Comparison of ENCODE assay signal across 8 cellular contexts in the genomic region with DNA sequence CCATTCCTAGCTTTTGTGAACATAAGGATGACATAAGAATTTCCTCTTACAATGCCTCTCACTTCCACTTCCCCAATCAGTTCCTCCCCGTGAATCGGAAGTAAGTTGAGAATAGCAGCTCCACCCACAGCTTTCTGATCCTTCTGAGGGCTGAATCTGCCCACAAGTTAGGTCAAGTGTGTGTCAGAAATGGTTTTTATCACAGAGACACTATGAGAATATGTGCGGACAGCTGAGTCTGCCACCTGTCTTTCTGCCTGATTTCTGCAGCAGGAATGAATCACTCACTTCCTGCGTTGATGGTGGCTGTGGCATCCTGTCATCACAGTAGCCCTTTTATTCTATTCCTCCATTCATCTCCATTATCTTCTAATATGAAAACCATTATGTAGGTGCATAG.
A peak's percentile ranks its signal among the peaks of the same experiment; 100 is the strongest.
DNase-seq lines count a peak whose midpoint lies in the region; ATAC-seq, FAIRE-seq and TF ChIP-seq lines count a peak whose summit lies in the region.

No MANE protein-coding gene starts in this region.

- H4K20me1 ChIP-seq in HepG2 (ENCODE audit: insufficient read depth, low read length), result no peaks in the 10 kb centered on the region

- ATAC-seq in GM21737 (IDR thresholded peaks at IDR 0.05; ENCODE audit: unreplicated experiment) (peak; percentile 81), HepG2 (peak; percentile 59; the same call in 2 of the 3 replicates)
- ATAC-seq in activated CD8-positive, alpha-beta T cell treated with anti-CD3 and anti-CD28 coated beads for 36 hours, result peak; percentile 92

- no peak for TF ChIP-seq POLR2A in HepG2 (IDR thresholded peaks at IDR 0.05; ENCODE audit: insufficient read depth in 1 of 2, low read depth in 2 of 2, low read length in 2 of 2)

- CTCF ChIA-PET in activated CD8-positive, alpha-beta T cell treated with anti-CD3 and anti-CD28 coated beads for 36 hours (lab: Charles Lee), result interaction anchor here (0.7 to 1.4 kb wide), 7 partner anchors 18 to 135 kb away, joined by 3 to 4 read pairs (median 3); no protein-coding TSS in a partner anchor
- CTCF ChIA-PET in HepG2 (lab: Yijun Ruan, JAX; ENCODE audit: low intra/inter-chr PET ratio, low total read pairs), result interaction anchor here (0.9 kb wide), 1 partner anchor 167 kb away, joined by 3 read pairs; no protein-coding TSS in a partner anchor

- no peak overlapping the region for H3K4me3 ChIP-seq in HepG2 (replicated peaks in 1 of 3; ENCODE audit: insufficient read depth in 1 of 3, low read depth in 2 of 3, low read length in 3 of 3)

- peaks cover 22% of the 10 kb centered on the region for H3K27me3 Mint-ChIP-seq in activated T-cell treated with anti-CD3 and anti-CD28 coated beads, Interleukin-2, amount 50 U/mL, for 24 hours
- peaks cover 9% of the 10 kb centered on the region for H3K27me3 Mint-ChIP-seq in activated CD8-positive, alpha-beta T cell treated with anti-CD3 and anti-CD28 coated beads for 36 hours
- no peaks in the 10 kb centered on the region for H3K27me3 Mint-ChIP-seq in mesothelial cell of epicardium (ENCODE audit: low read depth)

- TF ChIP-seq EP300 in HepG2 (IDR thresholded peaks at IDR 0.05; ENCODE audit: low read depth in 2 of 2, low read length in 2 of 2), result no peak
- no peak for TF ChIP-seq EP300 in HepG2 (CRISPR knock-in tag; IDR thresholded peaks at IDR 0.05; ENCODE audit: borderline replicate concordance)

- in situ Hi-C loops in KBM-7 (cut with MboI; ENCODE audit: low pct_unique_long_range_greater_than_20kb, low sequenced_read_pairs) (no loop called here), HepG2 (cut with HindIII; ENCODE audit: extremely low pct_ligation_motif_present, low pct_unique_long_range_greater_than_20kb) (no loop called here)

- H2AFZ ChIP-seq in HepG2 (ENCODE audit: low read length), result no peak overlapping the region

- WGBS in HepG2 (ENCODE audit: low lambda C conversion rate), result 29% methylated on average over 4 of the region's 4 CpGs

- no peaks in the 10 kb centered on the region for H3K9me3 Mint-ChIP-seq in activated T-cell treated with anti-CD3 and anti-CD28 coated beads, Interleukin-2, amount 50 U/mL, for 24 hours
- no peaks in the 10 kb centered on the region for H3K9me3 Mint-ChIP-seq in activated CD8-positive, alpha-beta T cell treated with anti-CD3 and anti-CD28 coated beads for 36 hours
- no peaks in the 10 kb centered on the region for H3K9me3 Mint-ChIP-seq in mesothelial cell of epicardium

- BruUV-seq in HepG2 (replicated peaks; lab: Mats Ljungman, UMichigan), result no TSS peak

- H3K4me1 ChIP-seq in HepG2 (ENCODE audit: insufficient read depth, low read length), result no peaks in the 10 kb centered on the region

- no peak for FAIRE-seq in HepG2 (lab: Jason Lieb, UNC)

- H3K4me3 Mint-ChIP-seq in activated T-cell treated with anti-CD3 and anti-CD28 coated beads, Interleukin-2, amount 50 U/mL, for 24 hours, result no peak overlapping the region
- H3K4me3 Mint-ChIP-seq in activated CD8-positive, alpha-beta T cell treated with anti-CD3 and anti-CD28 coated beads for 36 hours, result no peak overlapping the region
- no peak overlapping the region for H3K4me3 Mint-ChIP-seq in mesothelial cell of epicardium

- intact Hi-C loops in activated CD8-positive, alpha-beta T cell treated with anti-CD3 and anti-CD28 coated beads for 36 hours (cut with micrococcal nuclease), result no loop called here
- intact Hi-C loops in HepG2 (cut with micrococcal nuclease; ENCODE audit: unreplicated experiment), result no loop called here

- peak; percentile 12 for DNase-seq in activated T-cell treated with anti-CD3 and anti-CD28 coated beads for 48 hours (ENCODE audit: low read depth)
- DNase-seq in activated T-cell treated with anti-CD3 and anti-CD28 coated beads, Interleukin-2, amount 50 U/mL, for 24 hours, result no peak
- peak; percentile 21 for DNase-seq in KBM-7
- peak; percentile 67 for DNase-seq in activated CD8-positive, alpha-beta T cell treated with anti-CD3 and anti-CD28 coated beads for 36 hours
- peak; percentile 30 for DNase-seq in HepG2 (ENCODE audit: low spot score)
- no peak for DNase-seq in AG08396 (ENCODE audit: low spot score)
- no peak for DNase-seq in mesothelial cell of epicardium (ENCODE audit: low spot score in 2 of 2, unreplicated experiment in 2 of 2)

- no peaks in the 10 kb centered on the region for H3K79me2 ChIP-seq in HepG2 (ENCODE audit: insufficient read depth, low read length)

- no peak overlapping the region for H3K27ac ChIP-seq in HepG2 (ENCODE audit: extremely low read length, insufficient read depth, low read length)

- H3K36me3 Mint-ChIP-seq in activated T-cell treated with anti-CD3 and anti-CD28 coated beads, Interleukin-2, amount 50 U/mL, for 24 hours (ENCODE audit: low read depth), result no peaks in the 10 kb centered on the region
- no peaks in the 10 kb centered on the region for H3K36me3 Mint-ChIP-seq in activated CD8-positive, alpha-beta T cell treated with anti-CD3 and anti-CD28 coated beads for 36 hours (ENCODE audit: low read depth)
- peaks cover 9% of the 10 kb centered on the region for H3K36me3 Mint-ChIP-seq in mesothelial cell of epicardium

- no peak overlapping the region for H3K9ac ChIP-seq in HepG2 (ENCODE audit: insufficient read depth, low read depth, low read length)

- TF ChIP-seq RAD21 in HepG2 (CRISPR knock-in tag; IDR thresholded peaks at IDR 0.05), result no peak

- POLR2A ChIA-PET in activated CD8-positive, alpha-beta T cell treated with anti-CD3 and anti-CD28 coated beads for 36 hours (lab: Charles Lee), result no interaction called here
- POLR2A ChIA-PET in HepG2 (lab: Yijun Ruan, JAX), result no interaction called here

- H3K36me3 ChIP-seq in HepG2 (replicated peaks in 1 of 2; ENCODE audit: control insufficient read depth in 1 of 2, insufficient read depth in 2 of 2, low read length in 2 of 2), result no peaks in the 10 kb centered on the region

- H3K4me2 ChIP-seq in HepG2 (ENCODE audit: low read depth, low read length), result no peak overlapping the region

- H3K9me3 ChIP-seq in HepG2 (ENCODE audit: low read length), result no peaks in the 10 kb centered on the region

- no peaks in the 10 kb centered on the region for H3K27me3 ChIP-seq in HepG2 (ENCODE audit: control insufficient read depth in 1 of 2, insufficient read depth in 2 of 2, low read length in 2 of 2)

- no peak overlapping the region for H3K27ac Mint-ChIP-seq in activated T-cell treated with anti-CD3 and anti-CD28 coated beads, Interleukin-2, amount 50 U/mL, for 24 hours
- H3K27ac Mint-ChIP-seq in activated CD8-positive, alpha-beta T cell treated with anti-CD3 and anti-CD28 coated beads for 36 hours, result peak overlapping the region; percentile 2
- H3K27ac Mint-ChIP-seq in mesothelial cell of epicardium, result no peak overlapping the region

- peaks cover 26% of the 10 kb centered on the region for H3K4me1 Mint-ChIP-seq in activated T-cell treated with anti-CD3 and anti-CD28 coated beads, Interleukin-2, amount 50 U/mL, for 24 hours (ENCODE audit: low read depth)
- peaks cover 25% of the 10 kb centered on the region for H3K4me1 Mint-ChIP-seq in activated CD8-positive, alpha-beta T cell treated with anti-CD3 and anti-CD28 coated beads for 36 hours (ENCODE audit: low read depth)
- peaks cover 9% of the 10 kb centered on the region for H3K4me1 Mint-ChIP-seq in mesothelial cell of epicardium

- peak; percentile 29 for TF ChIP-seq CTCF in activated CD8-positive, alpha-beta T cell treated with anti-CD3 and anti-CD28 coated beads for 36 hours (IDR thresholded peaks at IDR 0.05)
- TF ChIP-seq CTCF in HepG2 (CRISPR knock-in tag; IDR thresholded peaks at IDR 0.05), result peak; percentile 47
- TF ChIP-seq CTCF in mesothelial cell of epicardium (IDR thresholded peaks at IDR 0.05; ENCODE audit: unreplicated experiment), result no peak

TF ChIP-seq in HepG2, 621 proteins besides CTCF, POLR2A, EP300 and RAD21 (continues in another document):
- TF ChIP-seq, protein P1, sequence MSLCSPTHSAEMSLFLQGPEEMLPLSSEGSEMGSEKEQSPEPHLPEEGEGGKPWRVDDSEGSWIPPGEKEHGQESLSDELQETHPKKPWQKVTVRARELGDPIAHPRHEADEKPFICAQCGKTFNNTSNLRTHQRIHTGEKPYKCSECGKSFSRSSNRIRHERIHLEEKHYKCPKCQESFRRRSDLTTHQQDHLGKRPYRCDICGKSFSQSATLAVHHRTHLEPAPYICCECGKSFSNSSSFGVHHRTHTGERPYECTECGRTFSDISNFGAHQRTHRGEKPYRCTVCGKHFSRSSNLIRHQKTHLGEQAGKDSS (CRISPR knock-in tag; IDR thresholded peaks at IDR 0.05; ENCODE audit: borderline replicate concordance, low read depth), result no peak
- TF ChIP-seq CCDC6 (CRISPR knock-in tag; IDR thresholded peaks at IDR 0.05) (no peak), IRF2 (CRISPR knock-in tag; IDR thresholded peaks at IDR 0.05) (no peak), ZNF180 (CRISPR knock-in tag; IDR thresholded peaks at IDR 0.05; ENCODE audit: borderline replicate concordance, low read depth) (no peak), ZNF441 (CRISPR knock-in tag; IDR thresholded peaks at IDR 0.05; ENCODE audit: borderline replicate concordance) (no peak), WIZ (CRISPR knock-in tag; IDR thresholded peaks at IDR 0.05) (no peak), JARID2 (CRISPR knock-in tag; IDR thresholded peaks at IDR 0.05; ENCODE audit: insufficient replicate concordance) (no peak), FOSL2 (CRISPR knock-in tag; IDR thresholded peaks at IDR 0.05) (peak; percentile 55), TEAD3 (CRISPR knock-in tag; optimal IDR thresholded peaks at IDR 0.05; ENCODE audit: borderline replicate concordance) (peak; percentile 29), ZNF777 (CRISPR knock-in tag; IDR thresholded peaks at IDR 0.05) (no peak), NR3C1 (CRISPR knock-in tag; IDR thresholded peaks at IDR 0.05) (no peak), ATAD3A (CRISPR knock-in tag; IDR thresholded peaks at IDR 0.05) (no peak), ZNF724P (CRISPR knock-in tag; IDR thresholded peaks at IDR 0.05; ENCODE audit: borderline replicate concordance) (no peak), HDAC2 (CRISPR knock-in tag; IDR thresholded peaks at IDR 0.05) (no peak), STAG1 (CRISPR knock-in tag; IDR thresholded peaks at IDR 0.05) (peak; percentile 32; the same call in 1 of the 2 replicates), TAF15 (IDR thresholded peaks at IDR 0.05; ENCODE audit: low read depth, low read length, poor library complexity, severe bottlenecking) (no peak), ZMAT3 (CRISPR knock-in tag; conservative IDR thresholded peaks at IDR 0.05) (no peak)
- TF ChIP-seq, protein P2, sequence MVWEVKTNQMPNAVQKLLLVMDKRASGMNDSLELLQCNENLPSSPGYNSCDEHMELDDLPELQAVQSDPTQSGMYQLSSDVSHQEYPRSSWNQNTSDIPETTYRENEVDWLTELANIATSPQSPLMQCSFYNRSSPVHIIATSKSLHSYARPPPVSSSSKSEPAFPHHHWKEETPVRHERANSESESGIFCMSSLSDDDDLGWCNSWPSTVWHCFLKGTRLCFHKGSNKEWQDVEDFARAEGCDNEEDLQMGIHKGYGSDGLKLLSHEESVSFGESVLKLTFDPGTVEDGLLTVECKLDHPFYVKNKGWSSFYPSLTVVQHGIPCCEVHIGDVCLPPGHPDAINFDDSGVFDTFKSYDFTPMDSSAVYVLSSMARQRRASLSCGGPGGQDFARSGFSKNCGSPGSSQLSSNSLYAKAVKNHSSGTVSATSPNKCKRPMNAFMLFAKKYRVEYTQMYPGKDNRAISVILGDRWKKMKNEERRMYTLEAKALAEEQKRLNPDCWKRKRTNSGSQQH (CRISPR knock-in tag; IDR thresholded peaks at IDR 0.05; ENCODE audit: low read depth), result no peak

Comparison
In these comparisons a context has a peak if more than half of its experiments do, and no peak if none do; other contexts are left out.
1. DNase-seq: peak in activated T-cell treated with anti-CD3 and anti-CD28 coated beads for 48 hours (single experiment), KBM-7 (single experiment), activated CD8-positive, alpha-beta T cell treated with anti-CD3 and anti-CD28 coated beads for 36 hours (single experiment) and HepG2 (single experiment); none in activated T-cell treated with anti-CD3 and anti-CD28 coated beads, Interleukin-2, amount 50 U/mL, for 24 hours (single experiment), AG08396 (single experiment) and mesothelial cell of epicardium (0 of 2).
2. Peak in every context shown above with its lines, with median percentiles within 50 percentile points of each other: ATAC-seq.